ENCODE assay signal across 8 cellular contexts in genomic region chr13:30679483-30680330, GRCh38. TPM values are rescaled to one million over a fixed set of nuclear protein-coding genes. Genes with fewer than 3 reads are reported as not detected.
DNase-seq lines count a peak whose midpoint lies in the region; ATAC-seq lines count a peak whose summit lies in the region.

No MANE protein-coding gene starts in this region.

- no peak overlapping the region for H3K4me3 Mint-ChIP-seq in memory B cell

- no peaks in the 10 kb centered on the region for H3K36me3 Mint-ChIP-seq in memory B cell

- no peaks in the 10 kb centered on the region for H3K27me3 Mint-ChIP-seq in memory B cell

- peak; percentile 63 for ATAC-seq in HG03354 (IDR thresholded peaks at IDR 0.05; ENCODE audit: poor library complexity, severe bottlenecking, unreplicated experiment)
- ATAC-seq in memory B cell (ENCODE audit: low read depth): peak; percentile 94
- no peak for ATAC-seq in HG03520 (IDR thresholded peaks at IDR 0.05; ENCODE audit: unreplicated experiment)
- ATAC-seq in GM18519 (IDR thresholded peaks at IDR 0.05; ENCODE audit: low FRiP score, unreplicated experiment): no peak

- peak overlapping the region; percentile 22 for H3K27ac Mint-ChIP-seq in memory B cell

- H3K4me1 Mint-ChIP-seq in memory B cell: peaks cover 14% of the 10 kb centered on the region

- peaks cover 1% of the 10 kb centered on the region for H3K9me3 Mint-ChIP-seq in memory B cell

- DNase-seq in activated gamma-delta T cell treated with Interleukin-2 at 50 U/mL for 16 hours (peak; percentile 27), activated gamma-delta T cell (lab: John Stamatoyannopoulos, UW) (no peak), SK-N-DZ (ENCODE audit: low spot score) (peak; percentile 52), memory B cell (ENCODE audit: low spot score in 2 of 2) (peak in 1 of 2 donors; percentile 44)
- DNase-seq in central memory CD4-positive, alpha-beta T cell: peak; percentile 38

RNA-seq across cellular contexts. Expression of gene ALOX5AP, which starts 55.6 kb away (rescaled TPM):
- not detected in 2 replicates for polyA plus RNA-seq in SK-N-DZ (2014; cell fraction: cytosol; rRNA removed)
- not detected in 2 replicates for polyA plus RNA-seq in SK-N-DZ (2014; cell fraction: nucleus; rRNA removed)

Comparison
In these comparisons a context has a peak if more than half of its experiments do, and no peak if none do; other contexts are left out.
1. ATAC-seq: peak in HG03354 (single experiment) and memory B cell (single experiment); none in HG03520 (single experiment) and GM18519 (single experiment).